8 cellular contexts compared by ENCODE assay signal in genomic region chr4:6546681-6547447, GRCh38. TPM values are rescaled to one million over a fixed set of nuclear protein-coding genes. Genes with fewer than 3 reads are reported as not detected.
A peak's percentile ranks its signal among the peaks of the same experiment; 100 is the strongest.
DNase-seq lines count a peak whose midpoint lies in the region; ATAC-seq and TF ChIP-seq lines count a peak whose summit lies in the region.

No MANE protein-coding gene starts in this region.

- H3K27me3 Mint-ChIP-seq in activated B cell treated with CpG ODN at 0.5 μM for 24 hours = peaks cover 19% of the 10 kb centered on the region

- H3K36me3 ChIP-seq in right lobe of liver = no peaks in the 10 kb centered on the region

- intact Hi-C loops in activated B cell treated with CpG ODN at 0.5 μM for 24 hours (cut with micrococcal nuclease) (no loop called here), right lobe of liver (cut with DNase I) (loop anchor here in 1 of 2 donors (10.0 kb wide), 1 partner anchor 202 kb away; no protein-coding TSS in a partner anchor)

- H3K27me3 ChIP-seq in right lobe of liver = peaks cover 0 to 7% of the 10 kb centered on the region in 2 donors

- peak; percentile 65 for ATAC-seq in GM18907 (IDR thresholded peaks at IDR 0.05; ENCODE audit: unreplicated experiment)
- ATAC-seq in activated B cell treated with CpG ODN at 0.5 μM for 24 hours (ENCODE audit: low read depth) = peak; percentile 65
- ATAC-seq in right lobe of liver = peak; percentile 62 to 82 (median 72)
- ATAC-seq in HG03159 (IDR thresholded peaks at IDR 0.05; ENCODE audit: unreplicated experiment) = no peak

- H3K9me3 Mint-ChIP-seq in activated B cell treated with CpG ODN at 0.5 μM for 24 hours = peaks cover 3% of the 10 kb centered on the region

- H3K4me3 Mint-ChIP-seq in activated B cell treated with CpG ODN at 0.5 μM for 24 hours = no peak overlapping the region

- TF ChIP-seq POLR2A in right lobe of liver (IDR thresholded peaks at IDR 0.05) = no peak

- no peaks in the 10 kb centered on the region for H3K4me1 ChIP-seq in right lobe of liver

- H3K36me3 Mint-ChIP-seq in activated B cell treated with CpG ODN at 0.5 μM for 24 hours (ENCODE audit: low read depth) = no peaks in the 10 kb centered on the region

- POLR2A ChIA-PET in activated B cell treated with CpG ODN at 0.5 μM for 24 hours (lab: Charles Lee) = no interaction called here

- WGBS in right lobe of liver (ENCODE audit: insufficient coverage, low coverage, low lambda C conversion rate, missing lambda C conversion rate) = 18% methylated on average over 16 of the region's 19 CpGs

- CTCF ChIA-PET in activated B cell treated with CpG ODN at 0.5 μM for 24 hours (lab: Charles Lee) = interaction anchor here (1.1 to 1.8 kb wide), 3 partner anchors 11 to 327 kb away, joined by 3 to 4 read pairs (median 4); no protein-coding TSS in a partner anchor

- no peak overlapping the region for H3K4me3 ChIP-seq in right lobe of liver

- H3K9me3 ChIP-seq in right lobe of liver = no peaks in the 10 kb centered on the region

- TF ChIP-seq CTCF in activated B cell treated with CpG ODN at 0.5 μM for 24 hours (IDR thresholded peaks at IDR 0.05) (no peak), right lobe of liver (IDR thresholded peaks at IDR 0.05) (peak; percentile 55 to 89 (median 80))

- no peak overlapping the region for H3K27ac Mint-ChIP-seq in activated B cell treated with CpG ODN at 0.5 μM for 24 hours

- no peaks in the 10 kb centered on the region for H3K4me1 Mint-ChIP-seq in activated B cell treated with CpG ODN at 0.5 μM for 24 hours

- H3K27ac ChIP-seq in right lobe of liver = no peak overlapping the region

- peak; percentile 81 for DNase-seq in AG08396 (ENCODE audit: low spot score)
- peak; percentile 55 for DNase-seq in NCI-H2029 (lab: John Stamatoyannopoulos, UW)
- no peak for DNase-seq in activated B cell treated with CpG ODN at 0.5 μM for 24 hours
- DNase-seq in cerebellum (ENCODE audit: low spot score) = peak; percentile 80
- no peak for DNase-seq in right lobe of liver
- peak; percentile 2 to 21 for DNase-seq in stimulated activated CD8-positive, alpha-beta memory T cell treated with anti-CD3 and anti-CD28 coated beads, Interleukin-2, amount 100 ng/mL, for 1 hour (ENCODE audit: low read depth in 2 of 2)

RNA-seq across cellular contexts. Expression of gene MAN2B2, which starts 28.1 kb away (rescaled TPM):
- 24.2 and 24.7 TPM in 2 replicates for total RNA-seq in activated B cell treated with CpG ODN at 0.5 μM for 24 hours
- 6.4 TPM for total RNA-seq in cerebellum
- 10 to 100 TPM; 22.3 to 34.1 (median 27.5) TPM for total RNA-seq in right lobe of liver

Comparison
In these comparisons a context has a peak if more than half of its experiments do, and no peak if none do; other contexts are left out.
1. DNase-seq: peak in AG08396 (single experiment), NCI-H2029 (single experiment), cerebellum (single experiment) and stimulated activated CD8-positive, alpha-beta memory T cell treated with anti-CD3 and anti-CD28 coated beads, Interleukin-2, amount 100 ng/mL, for 1 hour (2 of 2); none in activated B cell treated with CpG ODN at 0.5 μM for 24 hours (single experiment) and right lobe of liver (0 of 3).